In the genomic region with DNA sequence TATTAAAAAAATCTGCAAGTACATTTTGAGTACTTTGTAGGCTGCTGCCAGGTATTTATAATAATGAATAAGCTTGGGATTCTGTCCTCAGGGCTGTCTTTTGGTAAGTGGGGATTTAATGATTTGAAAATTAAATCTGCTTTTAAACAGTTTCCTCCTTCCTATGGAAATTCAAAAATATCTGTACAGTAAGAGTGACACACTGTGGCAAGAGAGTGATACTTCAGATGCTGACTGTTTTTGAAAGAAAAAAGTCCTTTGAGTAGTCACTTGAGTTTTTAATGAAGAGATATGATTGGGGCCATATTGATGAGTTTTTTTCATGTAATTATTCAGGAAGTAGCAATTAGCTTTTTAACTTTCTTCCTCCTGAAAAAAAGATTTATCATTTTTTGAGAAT, we compare ENCODE assay signal across 11 cellular contexts. TPM values are rescaled to one million over a fixed set of nuclear protein-coding genes. Genes with fewer than 3 reads are reported as not detected.
DNase-seq lines count a peak whose midpoint lies in the region; ATAC-seq, FAIRE-seq and TF ChIP-seq lines count a peak whose summit lies in the region.
"Had no signal": no experiment of that assay in that cellular context is flagged by ENCODE, and none has a peak within 500 bp of the region (broad histone marks: within the 10 kb centered on the region; RNA-seq: fewer than 3 reads in every experiment).

No MANE protein-coding gene starts in this region.

- H3K27ac ChIP-seq in heart right ventricle (no peak overlapping the region), small intestine (ENCODE audit: low read depth in 1 of 2, low read length in 1 of 2) (no peak overlapping the region), testis (no peak overlapping the region)

- H3K27me3 ChIP-seq in heart right ventricle (no peaks in the 10 kb centered on the region), small intestine (ENCODE audit: control insufficient read depth in 2 of 2, insufficient read depth in 2 of 2, low read length in 2 of 2) (no peaks in the 10 kb centered on the region), testis (no peaks in the 10 kb centered on the region)

- H3K36me3 ChIP-seq in heart right ventricle (peaks cover 0 to 78% (median 22%) of the 10 kb centered on the region in 9 donors), small intestine (ENCODE audit: control insufficient read depth in 2 of 2, insufficient read depth in 2 of 2, low read length in 2 of 2) (peaks cover 2 to 6% of the 10 kb centered on the region in 2 donors), testis (ENCODE audit: low read depth, missing control alignments) (no peaks in the 10 kb centered on the region)

- TF ChIP-seq POLR2A in NB4 (IDR thresholded peaks at IDR 0.05; ENCODE audit: extremely low read depth, insufficient read length) (no peak), testis (IDR thresholded peaks at IDR 0.05) (no peak)

- ATAC-seq in heart right ventricle (no peak), left ventricle myocardium superior (no peak), GM21423 (IDR thresholded peaks at IDR 0.05; ENCODE audit: unreplicated experiment) (no peak)

- intact Hi-C loops in heart right ventricle (cut with DNase I) (loop anchor here in 4 of 10 donors (5.0 kb wide), 1 partner anchor 465 kb away; no protein-coding TSS in a partner anchor), left ventricle myocardium superior (cut with micrococcal nuclease) (no loop called here), testis (cut with DNase I; ENCODE audit: low total_unique reads) (no loop called here)

- H3K9me3 ChIP-seq in heart right ventricle = no peaks in the 10 kb centered on the region
- no peaks in the 10 kb centered on the region for H3K9me3 ChIP-seq in small intestine (ENCODE audit: control insufficient read depth, low read depth)
- no peaks in the 10 kb centered on the region for H3K9me3 ChIP-seq in testis

- H3K4me3 ChIP-seq in heart right ventricle (no peak overlapping the region), NB4 (ENCODE audit: low read depth, low read length) (no peak overlapping the region), small intestine (ENCODE audit: low read depth in 1 of 2, low read length in 2 of 2) (no peak overlapping the region), testis (no peak overlapping the region)

- TF ChIP-seq CTCF in heart right ventricle (IDR thresholded peaks at IDR 0.05) = peak in 6 of 9 donors; percentile 21 to 42 (median 32)
- no peak for TF ChIP-seq CTCF in NB4 (IDR thresholded peaks at IDR 0.05; ENCODE audit: low read depth, low read length)
- no peak for TF ChIP-seq CTCF in testis (IDR thresholded peaks at IDR 0.05)

- DNase-seq in heart right ventricle = no peak
- no peak for DNase-seq in left ventricle myocardium superior
- DNase-seq in NB4 (ENCODE audit: low read depth) = peak; percentile 11
- peak; percentile 17 for DNase-seq in dermis blood vessel endothelial cell
- DNase-seq in small intestine = peak; percentile 9
- DNase-seq in testis = no peak
- no peak for DNase-seq in T1000 (lab: John Stamatoyannopoulos, UW)
- DNase-seq: aorta, NCI-H2081 treated with DMSO at 0.1 percent for 48 hours, retina had no signal

- H3K4me1 ChIP-seq in heart right ventricle (no peaks in the 10 kb centered on the region), small intestine (ENCODE audit: control insufficient read depth in 2 of 2, insufficient read depth in 1 of 2, low read depth in 1 of 2, low read length in 1 of 2) (no peaks in the 10 kb centered on the region), testis (no peaks in the 10 kb centered on the region)

- no peak for FAIRE-seq in small intestine (lab: Jason Lieb, UNC)

RNA-seq across cellular contexts. Expression of a gene that starts 49.2 kb away (rescaled TPM):
- total RNA-seq in heart right ventricle (10 to 100 TPM in 8 of 10 donors, 1 to 10 TPM in 2; 8.5 to 15.1 (median 11.1) TPM), left ventricle myocardium superior (10.9 TPM), dermis blood vessel endothelial cell (45.9 and 53.6 TPM in 2 replicates), testis (10 to 100 TPM; 31.7 to 35.6 TPM)
- polyA plus RNA-seq in heart right ventricle (1 to 10 TPM; 4.5 to 9.4 TPM), small intestine (10 to 100 TPM in 1 of 3 donors, 1 to 10 TPM in 2; 5.4 to 10.6 (median 6.9) TPM), testis (ENCODE audit: insufficient read depth, low read depth, low replicate concordance) (17.4 TPM)

Comparison
In these comparisons a context has a peak if more than half of its experiments do, and no peak if none do; other contexts are left out.
1. DNase-seq: peak in NB4 (single experiment), dermis blood vessel endothelial cell (single experiment) and small intestine (single experiment); none in heart right ventricle (0 of 2), left ventricle myocardium superior (single experiment), testis (single experiment) and T1000 (single experiment).
2. CTCF ChIP-seq: peak in heart right ventricle (6 of 9); none in NB4 (single experiment) and testis (0 of 3).